15 cellular contexts compared by ENCODE assay signal in the genomic region with DNA sequence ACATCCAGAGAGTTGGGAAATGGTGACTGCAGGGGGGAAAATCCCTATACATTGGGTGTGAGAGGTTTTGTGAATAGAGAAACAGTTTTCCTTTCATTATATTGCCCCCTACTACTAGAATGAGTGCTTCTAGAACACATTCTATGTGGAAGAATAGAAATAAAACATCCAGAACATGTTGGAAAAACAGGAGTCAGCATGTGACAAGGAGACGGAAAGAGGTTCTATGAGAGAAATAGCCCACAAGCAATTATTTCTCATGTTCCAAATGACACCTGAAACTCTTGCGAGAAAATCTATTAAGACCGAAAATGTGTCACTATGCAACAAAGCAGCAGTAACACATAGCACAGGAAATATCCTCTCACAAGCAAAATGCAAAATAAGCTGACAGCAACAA.
DNase-seq lines count a peak whose midpoint lies in the region; ATAC-seq, FAIRE-seq and TF ChIP-seq lines count a peak whose summit lies in the region.
"Had no signal": no experiment of that assay in that cellular context is flagged by ENCODE, and none has a peak within 500 bp of the region (broad histone marks: within the 10 kb centered on the region; RNA-seq: fewer than 3 reads in every experiment).

No MANE protein-coding gene starts in this region.

- DNase-seq in GM18507 (ENCODE audit: extremely low spot score, insufficient read length, low read depth) (peak; percentile 14), NCI-H1930 (lab: John Stamatoyannopoulos, UW) (no peak), osteocyte (ENCODE audit: extremely low spot score, unreplicated experiment) (no peak), superior temporal gyrus (ENCODE audit: extremely low spot score) (no peak)
- DNase-seq in effector memory CD8-positive, alpha-beta T cell: no peak
- DNase-seq: activated CD4-positive, alpha-beta T cell treated with anti-CD3 and anti-CD28 coated beads, Interleukin-2, amount 50 U/mL, for 4 hours; activated gamma-delta T cell; DMS79; head of caudate nucleus; NCI-H510A treated with DMSO at 0.1 percent for 48 hours had no signal

- FAIRE-seq in GM18507 (lab: Jason Lieb, UNC): no peak

- H3K36me3 Mint-ChIP-seq in effector memory CD8-positive, alpha-beta T cell (ENCODE audit: insufficient read depth): no peaks in the 10 kb centered on the region
- no peaks in the 10 kb centered on the region for H3K36me3 Mint-ChIP-seq in osteocyte (ENCODE audit: unreplicated experiment)
- H3K36me3 Mint-ChIP-seq: neural progenitor cell had no signal

- H3K27ac Mint-ChIP-seq in effector memory CD8-positive, alpha-beta T cell: no peak overlapping the region
- H3K27ac Mint-ChIP-seq in osteocyte (ENCODE audit: unreplicated experiment): no peak overlapping the region
- H3K27ac Mint-ChIP-seq: neural progenitor cell; T-helper 2 cell treated with Interferon-gamma antibody and Interleukin-4, amounts not matched to agents 5 μg/mL and 100 μg/mL, for 36 hours had no signal

- ATAC-seq in GM19468 (IDR thresholded peaks at IDR 0.05; ENCODE audit: extremely low read depth, unreplicated experiment) (peak; percentile 42), HG02852 (IDR thresholded peaks at IDR 0.05; ENCODE audit: unreplicated experiment) (peak; percentile 64), HG03439 (IDR thresholded peaks at IDR 0.05; ENCODE audit: unreplicated experiment) (peak; percentile 60)
- ATAC-seq in effector memory CD8-positive, alpha-beta T cell (replicated peaks): no peak

- no peak overlapping the region for H3K4me3 Mint-ChIP-seq in effector memory CD8-positive, alpha-beta T cell
- H3K4me3 Mint-ChIP-seq in osteocyte (ENCODE audit: unreplicated experiment): no peak overlapping the region
- H3K4me3 Mint-ChIP-seq: neural progenitor cell; T-helper 2 cell treated with Interferon-gamma antibody and Interleukin-4, amounts not matched to agents 5 μg/mL and 100 μg/mL, for 36 hours had no signal

- TF ChIP-seq CTCF in osteocyte (IDR thresholded peaks at IDR 0.05): no peak

- H3K27me3 Mint-ChIP-seq in effector memory CD8-positive, alpha-beta T cell: no peaks in the 10 kb centered on the region
- H3K27me3 Mint-ChIP-seq in osteocyte (ENCODE audit: unreplicated experiment): no peaks in the 10 kb centered on the region

- H3K9me3 Mint-ChIP-seq in effector memory CD8-positive, alpha-beta T cell: peaks cover 0 to 4% of the 10 kb centered on the region in 2 donors
- no peaks in the 10 kb centered on the region for H3K9me3 Mint-ChIP-seq in osteocyte (ENCODE audit: unreplicated experiment)
- H3K9me3 Mint-ChIP-seq: neural progenitor cell; T-helper 2 cell treated with Interferon-gamma antibody and Interleukin-4, amounts not matched to agents 5 μg/mL and 100 μg/mL, for 36 hours had no signal

- H3K4me1 Mint-ChIP-seq in effector memory CD8-positive, alpha-beta T cell (ENCODE audit: low read depth in 2 of 2): no peaks in the 10 kb centered on the region
- peaks cover 19% of the 10 kb centered on the region for H3K4me1 Mint-ChIP-seq in osteocyte (ENCODE audit: unreplicated experiment)
- H3K4me1 Mint-ChIP-seq: neural progenitor cell had no signal
